8 cellular contexts compared by ENCODE assay signal in the genomic region with DNA sequence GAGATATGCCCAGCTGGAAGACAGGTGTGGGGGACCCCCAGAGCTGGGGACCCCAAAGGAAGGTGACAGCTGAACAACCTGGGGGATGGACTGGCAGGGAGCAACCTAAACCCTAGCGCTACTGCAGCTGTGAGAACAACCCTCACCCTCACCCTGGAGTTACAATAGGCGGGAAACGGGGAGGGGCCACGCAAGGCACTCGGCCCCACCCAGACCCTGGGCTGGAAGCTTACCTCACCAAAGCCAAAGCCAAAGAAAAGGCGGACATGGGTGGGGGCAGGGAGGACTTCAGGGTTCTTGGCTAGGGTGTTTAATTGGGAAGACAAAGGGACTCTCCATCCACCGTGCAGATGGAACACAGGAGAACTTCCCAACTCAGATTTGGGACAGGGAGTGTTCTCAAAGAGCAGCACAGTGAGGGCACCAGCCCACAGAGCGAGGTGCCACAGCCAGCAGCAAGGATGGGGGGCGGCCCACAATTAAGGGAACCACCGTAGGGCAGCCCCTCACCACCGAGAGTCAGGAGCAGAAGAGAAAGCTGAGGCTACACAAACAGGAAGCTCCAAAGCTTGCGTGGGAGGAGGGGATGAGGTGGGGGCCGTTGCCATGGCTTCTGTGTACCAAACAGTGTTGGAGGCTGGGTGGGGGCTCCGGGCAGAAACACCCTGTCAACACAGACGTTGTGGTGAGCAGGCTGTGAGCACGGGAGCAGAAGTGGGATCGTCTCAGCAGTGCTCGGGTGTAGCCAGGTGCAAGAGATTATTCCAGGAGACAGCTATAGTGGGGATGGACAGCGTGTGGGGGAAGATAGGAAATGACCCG. TPM values are rescaled to one million over a fixed set of nuclear protein-coding genes. Genes with fewer than 3 reads are reported as not detected.
A peak's percentile ranks its signal among the peaks of the same experiment; 100 is the strongest.
DNase-seq lines count a peak whose midpoint lies in the region; ATAC-seq and TF ChIP-seq lines count a peak whose summit lies in the region.

No MANE protein-coding gene starts in this region.

- peaks cover 55 to 67% of the 10 kb centered on the region in 2 donors for H3K4me1 Mint-ChIP-seq in natural killer cell treated with Interleukin-12 subunit alpha and Interleukin-12 subunit beta and Interleukin-15 and Interleukin-18, amount 100 ng/mL, for 72 hours (ENCODE audit: low read depth in 2 of 2)
- H3K4me1 Mint-ChIP-seq in stimulated activated naive CD8-positive, alpha-beta T cell treated with anti-CD3 and anti-CD28 coated beads, Interleukin-15, amount 100 ng/mL, for 72 hours, result peaks cover 78% of the 10 kb centered on the region

- peaks cover 7% of the 10 kb centered on the region for H3K36me3 Mint-ChIP-seq in natural killer cell treated with Interleukin-12 subunit alpha and Interleukin-12 subunit beta and Interleukin-15 and Interleukin-18, amount 100 ng/mL, for 72 hours

- H3K27me3 Mint-ChIP-seq in natural killer cell treated with Interleukin-12 subunit alpha and Interleukin-12 subunit beta and Interleukin-15 and Interleukin-18, amount 100 ng/mL, for 72 hours, result no peaks in the 10 kb centered on the region
- H3K27me3 Mint-ChIP-seq in stimulated activated naive CD8-positive, alpha-beta T cell treated with anti-CD3 and anti-CD28 coated beads, Interleukin-15, amount 100 ng/mL, for 72 hours, result no peaks in the 10 kb centered on the region

- peak; percentile 83 for DNase-seq in AG08396 (ENCODE audit: low spot score)
- peak; percentile 64 for DNase-seq in NOMO-1 treated with DMSO at 0.1 percent for 48 hours (lab: John Stamatoyannopoulos, UW; ENCODE audit: unreplicated experiment)
- DNase-seq in activated CD8-positive, alpha-beta memory T cell treated with anti-CD3 and anti-CD28 coated beads, Interleukin-2, amount 50 U/mL, for 48 hours, result peak; percentile 85
- DNase-seq in erythroblast (lab: John Stamatoyannopoulos, UW), result peak; percentile 82
- peak; percentile 85 for DNase-seq in natural killer cell treated with Interleukin-12 subunit alpha and Interleukin-12 subunit beta and Interleukin-15 and Interleukin-18, amount 100 ng/mL, for 72 hours (ENCODE audit: low spot score)
- DNase-seq in stimulated activated naive CD8-positive, alpha-beta T cell treated with anti-CD3 and anti-CD28 coated beads, Interleukin-15, amount 100 ng/mL, for 72 hours, result peak; percentile 86 to 96

- peak overlapping the region; percentile 93 for H3K4me3 Mint-ChIP-seq in natural killer cell treated with Interleukin-12 subunit alpha and Interleukin-12 subunit beta and Interleukin-15 and Interleukin-18, amount 100 ng/mL, for 72 hours
- H3K4me3 Mint-ChIP-seq in stimulated activated naive CD8-positive, alpha-beta T cell treated with anti-CD3 and anti-CD28 coated beads, Interleukin-15, amount 100 ng/mL, for 72 hours, result peak overlapping the region; percentile 91 to 97

- H3K9me3 Mint-ChIP-seq in natural killer cell treated with Interleukin-12 subunit alpha and Interleukin-12 subunit beta and Interleukin-15 and Interleukin-18, amount 100 ng/mL, for 72 hours, result no peaks in the 10 kb centered on the region
- no peaks in the 10 kb centered on the region for H3K9me3 Mint-ChIP-seq in stimulated activated naive CD8-positive, alpha-beta T cell treated with anti-CD3 and anti-CD28 coated beads, Interleukin-15, amount 100 ng/mL, for 72 hours

- H3K27ac Mint-ChIP-seq in natural killer cell treated with Interleukin-12 subunit alpha and Interleukin-12 subunit beta and Interleukin-15 and Interleukin-18, amount 100 ng/mL, for 72 hours, result peak overlapping the region; percentile 89 to 95
- H3K27ac Mint-ChIP-seq in stimulated activated naive CD8-positive, alpha-beta T cell treated with anti-CD3 and anti-CD28 coated beads, Interleukin-15, amount 100 ng/mL, for 72 hours, result peak overlapping the region; percentile 98 to 100

- ATAC-seq in GM19043 (IDR thresholded peaks at IDR 0.05; ENCODE audit: low read depth, unreplicated experiment), result peak; percentile 29
- peak; percentile 39 for ATAC-seq in HG03342 (IDR thresholded peaks at IDR 0.05; ENCODE audit: unreplicated experiment)
- peak; percentile 43 to 44 for ATAC-seq in natural killer cell treated with Interleukin-12 subunit alpha and Interleukin-12 subunit beta and Interleukin-15 and Interleukin-18, amount 100 ng/mL, for 72 hours
- peak; percentile 63 for ATAC-seq in stimulated activated naive CD8-positive, alpha-beta T cell treated with anti-CD3 and anti-CD28 coated beads, Interleukin-15, amount 100 ng/mL, for 72 hours

- TF ChIP-seq POLR2A in erythroblast (IDR thresholded peaks at IDR 0.05; ENCODE audit: low read length), result peak; percentile 69

RNA-seq across cellular contexts. Expression of gene TAGLN2, which starts 1.9 kb away (rescaled TPM):
- total RNA-seq in natural killer cell treated with Interleukin-12 subunit alpha and Interleukin-12 subunit beta and Interleukin-15 and Interleukin-18, amount 100 ng/mL, for 72 hours, result 100 to 1,000 TPM; 239 to 375 TPM

RNA-seq across cellular contexts. Expression of gene IGSF9, which starts 22.0 kb away (rescaled TPM):
- total RNA-seq in natural killer cell treated with Interleukin-12 subunit alpha and Interleukin-12 subunit beta and Interleukin-15 and Interleukin-18, amount 100 ng/mL, for 72 hours, result not detected

RNA-seq across cellular contexts. Expression of gene CFAP45, which starts 23.4 kb away (rescaled TPM):
- total RNA-seq in natural killer cell treated with Interleukin-12 subunit alpha and Interleukin-12 subunit beta and Interleukin-15 and Interleukin-18, amount 100 ng/mL, for 72 hours, result 1 to 10 TPM in 1 of 2 donors, under 1 TPM in 1; 0.38 to 3.0 TPM

RNA-seq across cellular contexts. Expression of gene SLAMF9, which starts 30.6 kb away (rescaled TPM):
- not detected for total RNA-seq in natural killer cell treated with Interleukin-12 subunit alpha and Interleukin-12 subunit beta and Interleukin-15 and Interleukin-18, amount 100 ng/mL, for 72 hours

Comparison
In these comparisons a context has a peak if more than half of its experiments do, and no peak if none do; other contexts are left out.
1. Peak in every context shown above with its lines: DNase-seq and ATAC-seq.